Comparison of ENCODE assay signal across 8 cellular contexts in the genomic region with DNA sequence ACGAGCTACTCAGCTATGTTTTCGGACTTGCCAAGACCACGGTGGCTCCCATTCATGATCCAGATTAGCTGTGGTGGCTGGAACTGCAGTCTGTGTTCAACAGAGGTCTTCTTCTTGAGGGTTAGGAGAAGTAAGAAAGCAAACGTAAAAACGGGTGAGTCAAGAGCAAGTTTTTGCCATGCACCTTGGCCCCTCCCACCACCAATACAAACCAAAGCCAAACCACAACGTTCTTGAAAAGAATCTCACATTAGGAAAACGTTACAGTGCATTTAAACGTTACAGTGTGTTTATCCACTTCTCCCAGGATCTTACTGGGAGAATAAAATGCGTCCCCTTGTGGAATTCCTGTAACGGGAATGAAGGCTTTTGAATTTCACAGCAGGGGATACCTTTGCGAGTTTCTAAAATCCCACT. TPM values are rescaled to one million over a fixed set of nuclear protein-coding genes. Genes with fewer than 3 reads are reported as not detected.
DNase-seq lines count a peak whose midpoint lies in the region; ATAC-seq and TF ChIP-seq lines count a peak whose summit lies in the region.

No MANE protein-coding gene starts in this region.

- peak overlapping the region; percentile 77 for H3K27ac ChIP-seq in AG04450 (ENCODE audit: low read depth, low read length)
- peak overlapping the region; percentile 80 for H3K27ac ChIP-seq in cingulate gyrus (ENCODE audit: low read depth, low read length)
- peak overlapping the region; percentile 93 for H3K27ac ChIP-seq in mesodermal cell (ENCODE audit: low read depth, low read length, severe bottlenecking)

- POLR2A ChIA-PET in AG04450 (lab: Yijun Ruan, JAX): interaction anchor here (1.4 kb wide), 1 partner anchor 146 kb away, joined by 3 read pairs; the partner anchor contains the start of gene CNRIP1

- CTCF ChIA-PET in AG04450 (lab: Charles Lee): interaction anchor here (1.0 to 6.1 kb wide), 8 partner anchors 25 to 459 kb away, joined by 3 to 109 read pairs (median 5); no protein-coding TSS in a partner anchor

- H3K9me3 Mint-ChIP-seq in stimulated activated memory B cell treated with anti-CD40 and anti-IgM and Interleukin-4, amounts not matched to agents 10 μg/mL and 1 μg/mL and 100 μg/mL, for 72 hours: no peaks in the 10 kb centered on the region

- TF ChIP-seq CTCF in AG04450 (IDR thresholded peaks at IDR 0.05; ENCODE audit: low read depth, low read length): peak; percentile 47

- H3K4me1 ChIP-seq in mesodermal cell (ENCODE audit: control insufficient read depth, insufficient read depth, low read length, poor library complexity, severe bottlenecking): peaks cover 21% of the 10 kb centered on the region

- peak overlapping the region; percentile 95 for H3K4me3 Mint-ChIP-seq in stimulated activated memory B cell treated with anti-CD40 and anti-IgM and Interleukin-4, amounts not matched to agents 10 μg/mL and 1 μg/mL and 100 μg/mL, for 72 hours

- H3K27ac Mint-ChIP-seq in stimulated activated memory B cell treated with anti-CD40 and anti-IgM and Interleukin-4, amounts not matched to agents 10 μg/mL and 1 μg/mL and 100 μg/mL, for 72 hours: peak overlapping the region; percentile 91

- WGBS in mesodermal cell (ENCODE audit: insufficient coverage in 2 of 2), 2 experiments: 3 to 24% methylated on average over 5 to 9 of the region's 11 CpGs

- no peaks in the 10 kb centered on the region; the same call in 1 of the 2 replicates for H3K9me3 ChIP-seq in AG04450 (ENCODE audit: control insufficient read depth, insufficient read depth, low read length)
- no peaks in the 10 kb centered on the region for H3K9me3 ChIP-seq in mesodermal cell (ENCODE audit: control insufficient read depth, low read length)

- H3K4me1 Mint-ChIP-seq in stimulated activated memory B cell treated with anti-CD40 and anti-IgM and Interleukin-4, amounts not matched to agents 10 μg/mL and 1 μg/mL and 100 μg/mL, for 72 hours: peaks cover 30% of the 10 kb centered on the region

- no peaks in the 10 kb centered on the region for H3K27me3 Mint-ChIP-seq in stimulated activated memory B cell treated with anti-CD40 and anti-IgM and Interleukin-4, amounts not matched to agents 10 μg/mL and 1 μg/mL and 100 μg/mL, for 72 hours

- H3K4me3 ChIP-seq in AG04450 (ENCODE audit: low read depth, low read length): peak overlapping the region; percentile 98
- peak overlapping the region; percentile 87 for H3K4me3 ChIP-seq in mesodermal cell (ENCODE audit: extremely low read depth, insufficient read depth, low read length, poor library complexity, severe bottlenecking)

- H3K27me3 ChIP-seq in AG04450 (ENCODE audit: control insufficient read depth, insufficient read depth, low read length): no peaks in the 10 kb centered on the region

- H3K36me3 Mint-ChIP-seq in stimulated activated memory B cell treated with anti-CD40 and anti-IgM and Interleukin-4, amounts not matched to agents 10 μg/mL and 1 μg/mL and 100 μg/mL, for 72 hours: no peaks in the 10 kb centered on the region

- ATAC-seq in stimulated activated memory B cell treated with anti-CD40 and anti-IgM and Interleukin-4, amounts not matched to agents 10 μg/mL and 1 μg/mL and 100 μg/mL, for 72 hours: no peak

- H3K36me3 ChIP-seq in mesodermal cell (ENCODE audit: control insufficient read depth, insufficient read depth, low read length): peaks cover 4% of the 10 kb centered on the region

- peak; percentile 38 for DNase-seq in AG04450 (ENCODE audit: low read depth, low spot score)
- DNase-seq in HT1080 (ENCODE audit: low read depth): peak; percentile 65
- DNase-seq in activated CD4-positive, CD25-positive, alpha-beta regulatory T cell (lab: John Stamatoyannopoulos, UW): peak in 3 of 4 experiments; percentile 5 to 21 (median 16)
- DNase-seq in NCI-H748 treated with DMSO at 0.1 percent for 48 hours (lab: John Stamatoyannopoulos, UW): no peak
- no peak for DNase-seq in NCI-H2227 (lab: John Stamatoyannopoulos, UW; ENCODE audit: unreplicated experiment)

RNA-seq across cellular contexts. Expression of gene FBXO48, which starts 0.7 kb away (rescaled TPM):
- 0.66 and 0.89 TPM in 2 replicates for polyA plus RNA-seq in AG04450 (2011; rRNA removed)
- 0.55 and 0.74 TPM in 2 replicates for polyA minus RNA-seq in AG04450 (2011; rRNA and poly(A)+ RNA removed)
- total RNA-seq in HT1080 (2014; rRNA removed; shearing (Covaris generic)): 0.63 and 0.73 TPM in 2 replicates
- polyA plus RNA-seq in HT1080 (2015; cell fraction: cytosol; rRNA removed): 0.80 and 1.1 TPM in 2 replicates
- polyA plus RNA-seq in HT1080 (2015; cell fraction: nucleus; rRNA removed): 1.4 and 1.7 TPM in 2 replicates
- polyA plus RNA-seq in mesodermal cell (2013, experiment 1 of 2): 1.6 TPM
- 1.9 TPM for polyA plus RNA-seq in mesodermal cell (2013, experiment 2 of 2)

RNA-seq across cellular contexts. Expression of gene APLF, which starts 1.0 kb away (rescaled TPM):
- polyA plus RNA-seq in AG04450 (2011; rRNA removed): 2.5 and 3.6 TPM in 2 replicates
- 3.1 and 6.7 TPM in 2 replicates for polyA minus RNA-seq in AG04450 (2011; rRNA and poly(A)+ RNA removed)
- total RNA-seq in HT1080 (2014; rRNA removed; shearing (Covaris generic)): 0.53 and 0.58 TPM in 2 replicates
- polyA plus RNA-seq in HT1080 (2015; cell fraction: cytosol; rRNA removed): 0.60 and 0.66 TPM in 2 replicates
- 0.84 and 1.1 TPM in 2 replicates for polyA plus RNA-seq in HT1080 (2015; cell fraction: nucleus; rRNA removed)
- 9.5 TPM for polyA plus RNA-seq in mesodermal cell (2013, experiment 1 of 2)
- 10.1 TPM for polyA plus RNA-seq in mesodermal cell (2013, experiment 2 of 2)

Comparison
In these comparisons a context has a peak if more than half of its experiments do, and no peak if none do; other contexts are left out.
1. DNase-seq: peak in AG04450 (single experiment), HT1080 (single experiment) and activated CD4-positive, CD25-positive, alpha-beta regulatory T cell (3 of 4); none in NCI-H748 treated with DMSO at 0.1 percent for 48 hours (single experiment) and NCI-H2227 (single experiment).
2. Peak in every context shown above with its lines, with median percentiles within 50 percentile points of each other: H3K27ac ChIP-seq.